ENCODE assay signal across 13 cellular contexts in genomic region chr9:98007251-98007928, GRCh38. TPM values are rescaled to one million over a fixed set of nuclear protein-coding genes. Genes with fewer than 3 reads are reported as not detected.
DNase-seq lines count a peak whose midpoint lies in the region; ATAC-seq and TF ChIP-seq lines count a peak whose summit lies in the region.
"Had no signal": no experiment of that assay in that cellular context is flagged by ENCODE, and none has a peak within 500 bp of the region (broad histone marks: within the 10 kb centered on the region; RNA-seq: fewer than 3 reads in every experiment).

No MANE protein-coding gene starts in this region.

- TF ChIP-seq CTCF in epithelial cell of esophagus (IDR thresholded peaks at IDR 0.05; ENCODE audit: insufficient read depth, low read depth, low read length, missing control alignments): no peak

- H3K27ac Mint-ChIP-seq in activated CD4-positive, alpha-beta memory T cell treated with anti-CD3 and anti-CD28 coated beads for 36 hours: peak overlapping the region; percentile 61

- no peak for ATAC-seq in GM18858 (IDR thresholded peaks at IDR 0.05; ENCODE audit: unreplicated experiment)
- ATAC-seq: heart left ventricle, psoas muscle had no signal

- H3K4me3 Mint-ChIP-seq in activated CD4-positive, alpha-beta memory T cell treated with anti-CD3 and anti-CD28 coated beads for 36 hours: no peak overlapping the region

- CTCF ChIA-PET in activated CD4-positive, alpha-beta memory T cell treated with anti-CD3 and anti-CD28 coated beads for 36 hours (lab: Charles Lee): interaction anchor here (0.6 to 3.6 kb wide), 6 partner anchors 10 to 84 kb away, joined by 3 to 17 read pairs (median 6); partner anchors contain the start of gene TRMO

- H3K36me3 Mint-ChIP-seq in activated CD4-positive, alpha-beta memory T cell treated with anti-CD3 and anti-CD28 coated beads for 36 hours: peaks cover 77% of the 10 kb centered on the region

- H3K27me3 Mint-ChIP-seq in activated CD4-positive, alpha-beta memory T cell treated with anti-CD3 and anti-CD28 coated beads for 36 hours: no peaks in the 10 kb centered on the region

- POLR2A ChIA-PET in activated CD4-positive, alpha-beta memory T cell treated with anti-CD3 and anti-CD28 coated beads for 36 hours (lab: Charles Lee): interaction anchor here (0.6 to 2.1 kb wide), 9 partner anchors 10 to 352 kb away, joined by 3 to 8 read pairs (median 5); partner anchors contain the start of gene ANP32B

- intact Hi-C loops in activated CD4-positive, alpha-beta memory T cell treated with anti-CD3 and anti-CD28 coated beads for 36 hours (cut with micrococcal nuclease): no loop called here

- DNase-seq in stimulated activated CD4-positive, alpha-beta T cell treated with anti-CD3 and anti-CD28 coated beads, Interleukin-1b, Interleukin-23, amount 100 ng/mL, for 48 hours: peak; percentile 34
- no peak for DNase-seq in stimulated activated CD4-positive, alpha-beta T cell treated with anti-CD3 and anti-CD28 coated beads, Interleukin-15, amount 100 ng/mL, for 24 hours
- DNase-seq in activated CD4-positive, alpha-beta memory T cell treated with anti-CD3 and anti-CD28 coated beads for 36 hours: peak; percentile 22
- DNase-seq in epithelial cell of esophagus (ENCODE audit: low read depth): peak; percentile 42
- no peak for DNase-seq in NCI-H82 treated with DMSO at 0.1 percent for 48 hours (lab: John Stamatoyannopoulos, UW; ENCODE audit: unreplicated experiment)
- no peak for DNase-seq in HuH-7.5 (ENCODE audit: low spot score)
- DNase-seq in OCI-M2 (lab: John Stamatoyannopoulos, UW; ENCODE audit: unreplicated experiment): no peak
- DNase-seq: brain microvascular endothelial cell; heart left ventricle; psoas muscle; SJCRH30; stimulated activated CD4-positive, alpha-beta T cell treated with anti-CD3 and anti-CD28 coated beads, Interleukin-2, amount 100 ng/mL, for 24 hours had no signal

- peaks cover 27% of the 10 kb centered on the region for H3K4me1 Mint-ChIP-seq in activated CD4-positive, alpha-beta memory T cell treated with anti-CD3 and anti-CD28 coated beads for 36 hours (ENCODE audit: low read depth)

- H3K9me3 Mint-ChIP-seq in activated CD4-positive, alpha-beta memory T cell treated with anti-CD3 and anti-CD28 coated beads for 36 hours: no peaks in the 10 kb centered on the region

- H3K4me3 ChIP-seq in epithelial cell of esophagus (ENCODE audit: low read length): no peak overlapping the region
- H3K4me3 ChIP-seq: heart left ventricle, psoas muscle, SJCRH30 had no signal

RNA-seq across cellular contexts. Expression of gene ANP32B, which starts 24.2 kb away (rescaled TPM):
- 100 to 1,000 TPM; 352 to 358 TPM for total RNA-seq in activated CD4-positive, alpha-beta memory T cell treated with anti-CD3 and anti-CD28 coated beads for 36 hours

RNA-seq across cellular contexts. Expression of gene NANS, which starts 49.1 kb away (rescaled TPM):
- 10 to 100 TPM; 48.4 to 51.9 TPM for total RNA-seq in activated CD4-positive, alpha-beta memory T cell treated with anti-CD3 and anti-CD28 coated beads for 36 hours

Comparison
In these comparisons a context has a peak if more than half of its experiments do, and no peak if none do; other contexts are left out.
1. DNase-seq: peak in stimulated activated CD4-positive, alpha-beta T cell treated with anti-CD3 and anti-CD28 coated beads, Interleukin-1b, Interleukin-23, amount 100 ng/mL, for 48 hours (single experiment), activated CD4-positive, alpha-beta memory T cell treated with anti-CD3 and anti-CD28 coated beads for 36 hours (single experiment) and epithelial cell of esophagus (single experiment); none in stimulated activated CD4-positive, alpha-beta T cell treated with anti-CD3 and anti-CD28 coated beads, Interleukin-15, amount 100 ng/mL, for 24 hours (single experiment), NCI-H82 treated with DMSO at 0.1 percent for 48 hours (single experiment), HuH-7.5 (single experiment) and OCI-M2 (single experiment).